Comparison of ENCODE assay signal across 25 cellular contexts in genomic region chr20:38230957-38231785, GRCh38. TPM values are rescaled to one million over a fixed set of nuclear protein-coding genes. Genes with fewer than 3 reads are reported as not detected.
A peak's percentile ranks its signal among the peaks of the same experiment; 100 is the strongest.
DNase-seq lines count a peak whose midpoint lies in the region; ATAC-seq, FAIRE-seq and TF ChIP-seq lines count a peak whose summit lies in the region.
"Had no signal": no experiment of that assay in that cellular context is flagged by ENCODE, and none has a peak within 500 bp of the region (broad histone marks: within the 10 kb centered on the region; RNA-seq: fewer than 3 reads in every experiment).

No MANE protein-coding gene starts in this region.

- POLR2A ChIA-PET in Panc1 (lab: Charles Lee), result no interaction called here
- POLR2A ChIA-PET in endothelial cell of umbilical vein (lab: Charles Lee), result interaction anchor here (0.8 kb wide), 1 partner anchor 177 kb away, joined by 3 read pairs; no protein-coding TSS in a partner anchor

- ATAC-seq in activated naive CD8-positive, alpha-beta T cell treated with anti-CD3 and anti-CD28 coated beads, Interleukin-2, amount 50 U/mL, for 24 hours, result peak; percentile 33
- peak; percentile 31; the same call in 1 of the 2 replicates for ATAC-seq in Panc1
- no peak for ATAC-seq in HG03139 (IDR thresholded peaks at IDR 0.05; ENCODE audit: unreplicated experiment)
- ATAC-seq: HCT116 had no signal

- no peaks in the 10 kb centered on the region for H3K79me2 ChIP-seq in endothelial cell of umbilical vein (ENCODE audit: control insufficient read depth, insufficient read depth, low read length)

- no peak overlapping the region for H3K4me3 Mint-ChIP-seq in activated naive CD8-positive, alpha-beta T cell treated with anti-CD3 and anti-CD28 coated beads, Interleukin-2, amount 50 U/mL, for 24 hours
- H3K4me3 Mint-ChIP-seq in activated naive CD8-positive, alpha-beta T cell treated with anti-CD3 and anti-CD28 coated beads for 36 hours, result no peak overlapping the region
- H3K4me3 Mint-ChIP-seq in osteocyte (ENCODE audit: unreplicated experiment) (no peak overlapping the region), mesothelial cell of epicardium (no peak overlapping the region)
- no peak overlapping the region for H3K4me3 Mint-ChIP-seq in activated T-helper 2 cell treated with anti-CD3 and anti-CD28 coated beads, Interferon-gamma antibody, Interleukin-2, Interleukin-4, amounts not matched to agents 10 μg/mL and 5 μg/mL and 100 μg/mL, durations not matched to agents 14 hours and 24 hours and 36 hours (ENCODE audit: low read depth)
- H3K4me3 Mint-ChIP-seq: activated B cell treated with CpG ODN at 0.5 μM for 24 hours; activated CD4-positive, alpha-beta memory T cell treated with anti-CD3 and anti-CD28 coated beads for 36 hours had no signal

- no peaks in the 10 kb centered on the region for H3K4me1 Mint-ChIP-seq in activated naive CD8-positive, alpha-beta T cell treated with anti-CD3 and anti-CD28 coated beads, Interleukin-2, amount 50 U/mL, for 24 hours
- no peaks in the 10 kb centered on the region for H3K4me1 Mint-ChIP-seq in activated naive CD8-positive, alpha-beta T cell treated with anti-CD3 and anti-CD28 coated beads for 36 hours
- H3K4me1 Mint-ChIP-seq in osteocyte (ENCODE audit: unreplicated experiment) (peaks cover 13% of the 10 kb centered on the region), mesothelial cell of epicardium (no peaks in the 10 kb centered on the region)
- H3K4me1 Mint-ChIP-seq in activated T-helper 2 cell treated with anti-CD3 and anti-CD28 coated beads, Interferon-gamma antibody, Interleukin-2, Interleukin-4, amounts not matched to agents 10 μg/mL and 5 μg/mL and 100 μg/mL, durations not matched to agents 14 hours and 24 hours and 36 hours (ENCODE audit: low read depth), result peaks cover 2% of the 10 kb centered on the region
- H3K4me1 Mint-ChIP-seq: activated B cell treated with CpG ODN at 0.5 μM for 24 hours had no signal

- no TSS peak for BruUV-seq in Panc1 (replicated peaks; lab: Mats Ljungman, UMichigan)
- BruUV-seq in endothelial cell of umbilical vein (replicated peaks; lab: Mats Ljungman, UMichigan), result no TSS peak

- H3K27ac ChIP-seq in Panc1 (ENCODE audit: low read length) (no peak overlapping the region), endothelial cell of umbilical vein (ENCODE audit: insufficient read depth, low read depth, low read length) (no peak overlapping the region)

- H3K27me3 ChIP-seq in Panc1 (ENCODE audit: control insufficient read depth, insufficient read depth, low read length) (no peaks in the 10 kb centered on the region), endothelial cell of umbilical vein (ENCODE audit: control insufficient read depth in 2 of 2, insufficient read depth in 2 of 2, low read length in 2 of 2) (peaks cover 0 to 1% of the 10 kb centered on the region in 2 experiments)
- H3K27me3 ChIP-seq: BE2C had no signal

- peaks cover 10% of the 10 kb centered on the region for H3K27me3 Mint-ChIP-seq in activated naive CD8-positive, alpha-beta T cell treated with anti-CD3 and anti-CD28 coated beads, Interleukin-2, amount 50 U/mL, for 24 hours
- H3K27me3 Mint-ChIP-seq in activated naive CD8-positive, alpha-beta T cell treated with anti-CD3 and anti-CD28 coated beads for 36 hours, result peaks cover 15% of the 10 kb centered on the region
- H3K27me3 Mint-ChIP-seq in osteocyte (ENCODE audit: unreplicated experiment) (no peaks in the 10 kb centered on the region), mesothelial cell of epicardium (ENCODE audit: low read depth) (no peaks in the 10 kb centered on the region)
- H3K27me3 Mint-ChIP-seq in activated T-helper 2 cell treated with anti-CD3 and anti-CD28 coated beads, Interferon-gamma antibody, Interleukin-2, Interleukin-4, amounts not matched to agents 10 μg/mL and 5 μg/mL and 100 μg/mL, durations not matched to agents 14 hours and 24 hours and 36 hours (ENCODE audit: low read depth), result peaks cover 1% of the 10 kb centered on the region

- no peak overlapping the region for H3K9ac ChIP-seq in endothelial cell of umbilical vein (replicated peaks; ENCODE audit: extremely low read depth, insufficient read depth, low read length)

- H4K20me1 ChIP-seq in endothelial cell of umbilical vein (replicated peaks; ENCODE audit: control insufficient read depth, extremely low read depth, insufficient read depth, low read length), result no peaks in the 10 kb centered on the region

- H3K9me3 Mint-ChIP-seq in activated naive CD8-positive, alpha-beta T cell treated with anti-CD3 and anti-CD28 coated beads, Interleukin-2, amount 50 U/mL, for 24 hours, result no peaks in the 10 kb centered on the region
- H3K9me3 Mint-ChIP-seq in activated naive CD8-positive, alpha-beta T cell treated with anti-CD3 and anti-CD28 coated beads for 36 hours, result no peaks in the 10 kb centered on the region
- no peaks in the 10 kb centered on the region for H3K9me3 Mint-ChIP-seq in osteocyte (ENCODE audit: unreplicated experiment)
- H3K9me3 Mint-ChIP-seq in activated T-helper 2 cell treated with anti-CD3 and anti-CD28 coated beads, Interferon-gamma antibody, Interleukin-2, Interleukin-4, amounts not matched to agents 10 μg/mL and 5 μg/mL and 100 μg/mL, durations not matched to agents 14 hours and 24 hours and 36 hours, result no peaks in the 10 kb centered on the region
- no peaks in the 10 kb centered on the region for H3K9me3 Mint-ChIP-seq in mesothelial cell of epicardium
- H3K9me3 Mint-ChIP-seq: activated B cell treated with CpG ODN at 0.5 μM for 24 hours; activated CD4-positive, alpha-beta memory T cell treated with anti-CD3 and anti-CD28 coated beads for 36 hours had no signal

- H3K9me3 ChIP-seq in Panc1 (ENCODE audit: control insufficient read depth, insufficient read depth, low read depth, low read length), result no peaks in the 10 kb centered on the region
- H3K9me3 ChIP-seq in endothelial cell of umbilical vein (replicated peaks; ENCODE audit: control insufficient read depth, insufficient read depth, low read length), result no peaks in the 10 kb centered on the region
- H3K9me3 ChIP-seq: BE2C had no signal

- H3K4me1 ChIP-seq in Panc1 (ENCODE audit: control insufficient read depth, insufficient read depth, low read length) (no peaks in the 10 kb centered on the region), endothelial cell of umbilical vein (ENCODE audit: control insufficient read depth, extremely low read depth, insufficient read depth, low read length) (peaks cover 10% of the 10 kb centered on the region)
- H3K4me1 ChIP-seq: BE2C had no signal

- DNase-seq in activated naive CD8-positive, alpha-beta T cell treated with anti-CD3 and anti-CD28 coated beads, Interleukin-2, amount 50 U/mL, for 24 hours, result no peak
- DNase-seq in activated naive CD8-positive, alpha-beta T cell treated with anti-CD3 and anti-CD28 coated beads for 36 hours, result no peak
- DNase-seq in Panc1 (ENCODE audit: low read depth, low spot score), result no peak
- no peak for DNase-seq in endothelial cell of umbilical vein (ENCODE audit: low read depth, low spot score)
- no peak for DNase-seq in osteocyte (ENCODE audit: extremely low spot score, unreplicated experiment)
- DNase-seq in activated T-helper 2 cell treated with anti-CD3 and anti-CD28 coated beads, Interferon-gamma antibody, Interleukin-2, Interleukin-4, amounts not matched to agents 10 μg/mL and 5 μg/mL and 100 μg/mL, durations not matched to agents 14 hours and 24 hours and 36 hours (ENCODE audit: low spot score), result no peak
- no peak for DNase-seq in mesothelial cell of epicardium (ENCODE audit: low spot score in 2 of 2, unreplicated experiment in 2 of 2)
- DNase-seq: activated B cell treated with CpG ODN at 0.5 μM for 24 hours; activated CD4-positive, alpha-beta memory T cell treated with anti-CD3 and anti-CD28 coated beads for 36 hours; activated naive CD4-positive, alpha-beta T cell; activated T-cell treated with anti-CD3 and anti-CD28 coated beads for 4 hours; BE2C; Calu3; cerebellar nuclear complex; effector CD4-positive, alpha-beta T cell; glutamatergic neuron; NCI-H1436; NCI-H69; OCI-M1; retina had no signal

- H3K36me3 ChIP-seq in Panc1 (ENCODE audit: control insufficient read depth, insufficient read depth, low read length) (no peaks in the 10 kb centered on the region), endothelial cell of umbilical vein (ENCODE audit: control insufficient read depth in 2 of 2, extremely low read depth in 1 of 2, insufficient read depth in 2 of 2, low read length in 2 of 2) (no peaks in the 10 kb centered on the region)
- H3K36me3 ChIP-seq: BE2C had no signal

- CTCF ChIA-PET in Panc1 (lab: Charles Lee), result interaction anchor here (0.5 kb wide), 1 partner anchor 95 kb away, joined by 7 read pairs; no protein-coding TSS in a partner anchor
- CTCF ChIA-PET in endothelial cell of umbilical vein (lab: Charles Lee), result interaction anchor here (0.8 to 9.2 kb wide), 25 partner anchors 9 to 667 kb away, joined by 3 to 204 read pairs (median 5); partner anchors contain the start of gene BPI

- no peak overlapping the region for H3K4me3 ChIP-seq in Panc1 (ENCODE audit: low read depth in 2 of 2, low read length in 2 of 2)
- H3K4me3 ChIP-seq in endothelial cell of umbilical vein (replicated peaks in 1 of 3; ENCODE audit: insufficient read depth in 1 of 3, low read depth in 1 of 3, low read length in 3 of 3), result no peak overlapping the region

- FAIRE-seq in endothelial cell of umbilical vein (lab: Jason Lieb, UNC), result no peak
- FAIRE-seq: A204.1, GM18507 had no signal

- H3K9me1 ChIP-seq in endothelial cell of umbilical vein (replicated peaks; ENCODE audit: control insufficient read depth, extremely low read depth, insufficient read depth, low read length), result no peaks in the 10 kb centered on the region

- no peak overlapping the region for H3K27ac Mint-ChIP-seq in activated naive CD8-positive, alpha-beta T cell treated with anti-CD3 and anti-CD28 coated beads, Interleukin-2, amount 50 U/mL, for 24 hours
- H3K27ac Mint-ChIP-seq in activated naive CD8-positive, alpha-beta T cell treated with anti-CD3 and anti-CD28 coated beads for 36 hours, result no peak overlapping the region
- H3K27ac Mint-ChIP-seq in osteocyte (ENCODE audit: unreplicated experiment), result peak overlapping the region; percentile 0
- H3K27ac Mint-ChIP-seq in activated T-helper 2 cell treated with anti-CD3 and anti-CD28 coated beads, Interferon-gamma antibody, Interleukin-2, Interleukin-4, amounts not matched to agents 10 μg/mL and 5 μg/mL and 100 μg/mL, durations not matched to agents 14 hours and 24 hours and 36 hours, result no peak overlapping the region
- H3K27ac Mint-ChIP-seq in mesothelial cell of epicardium, result no peak overlapping the region
- H3K27ac Mint-ChIP-seq: activated B cell treated with CpG ODN at 0.5 μM for 24 hours; activated CD4-positive, alpha-beta memory T cell treated with anti-CD3 and anti-CD28 coated beads for 36 hours had no signal

- intact Hi-C loops in Panc1 (cut with micrococcal nuclease; ENCODE audit: unreplicated experiment), result loop anchor here (5.0 kb wide), 1 partner anchor 176 kb away; no protein-coding TSS in a partner anchor
- intact Hi-C loops in endothelial cell of umbilical vein (cut with micrococcal nuclease), result no loop called here
- intact Hi-C loops in activated T-helper 2 cell treated with anti-CD3 and anti-CD28 coated beads, Interferon-gamma antibody, Interleukin-2, Interleukin-4, amounts not matched to agents 10 μg/mL and 5 μg/mL and 100 μg/mL, durations not matched to agents 14 hours and 24 hours and 36 hours (cut with micrococcal nuclease), result no loop called here

- in situ Hi-C loops in Panc1 (cut with HindIII; ENCODE audit: low pct_unique_long_range_greater_than_20kb, low sequenced_read_pairs), result no loop called here

- no peaks in the 10 kb centered on the region for H3K36me3 Mint-ChIP-seq in activated naive CD8-positive, alpha-beta T cell treated with anti-CD3 and anti-CD28 coated beads, Interleukin-2, amount 50 U/mL, for 24 hours (ENCODE audit: low read depth)
- no peaks in the 10 kb centered on the region for H3K36me3 Mint-ChIP-seq in activated naive CD8-positive, alpha-beta T cell treated with anti-CD3 and anti-CD28 coated beads for 36 hours
- peaks cover 10% of the 10 kb centered on the region for H3K36me3 Mint-ChIP-seq in osteocyte (ENCODE audit: unreplicated experiment)
- no peaks in the 10 kb centered on the region for H3K36me3 Mint-ChIP-seq in activated T-helper 2 cell treated with anti-CD3 and anti-CD28 coated beads, Interferon-gamma antibody, Interleukin-2, Interleukin-4, amounts not matched to agents 10 μg/mL and 5 μg/mL and 100 μg/mL, durations not matched to agents 14 hours and 24 hours and 36 hours (ENCODE audit: low read depth)
- no peaks in the 10 kb centered on the region for H3K36me3 Mint-ChIP-seq in mesothelial cell of epicardium
- H3K36me3 Mint-ChIP-seq: activated CD4-positive, alpha-beta memory T cell treated with anti-CD3 and anti-CD28 coated beads for 36 hours had no signal

- TF ChIP-seq POLR2A in endothelial cell of umbilical vein (IDR thresholded peaks at IDR 0.05; ENCODE audit: low read depth, low read length), result no peak

- peak overlapping the region; percentile 81 for H2AFZ ChIP-seq in endothelial cell of umbilical vein (ENCODE audit: low read depth, low read length)

- TF ChIP-seq CTCF in Panc1 (IDR thresholded peaks at IDR 0.05) (no peak), endothelial cell of umbilical vein (IDR thresholded peaks at IDR 0.05; ENCODE audit: extremely low read depth in 1 of 2, insufficient read depth in 1 of 2, low read depth in 1 of 2, low read length in 2 of 2) (no peak), osteocyte (IDR thresholded peaks at IDR 0.05) (no peak), mesothelial cell of epicardium (IDR thresholded peaks at IDR 0.05; ENCODE audit: unreplicated experiment) (no peak)

- peak overlapping the region; percentile 58 for H3K4me2 ChIP-seq in endothelial cell of umbilical vein (ENCODE audit: insufficient read depth, low read length)

- dilution Hi-C loops in endothelial cell of umbilical vein (cut with MboI; ENCODE audit: extremely low pct_ligation_motif_present, low sequenced_read_pairs), result no loop called here

RNA-seq across cellular contexts. Expression of gene KIAA1755, which starts 29.4 kb away (rescaled TPM):
- total RNA-seq in activated naive CD8-positive, alpha-beta T cell treated with anti-CD3 and anti-CD28 coated beads for 36 hours, result not detected
- total RNA-seq in Panc1 (2021; ENCODE audit: unreplicated experiment) (0.08 TPM), endothelial cell of umbilical vein (0.51 and 0.58 TPM in 2 replicates), osteocyte (50.2 and 60.6 TPM in 2 replicates), mesothelial cell of epicardium (3.3 to 4.4 TPM (median 3.6 TPM) in 3 replicates)
- polyA plus RNA-seq in Panc1 (2012; ENCODE audit: insufficient read length), result 0.21 TPM
- 0.36 and 0.37 TPM in 2 replicates for polyA plus RNA-seq in endothelial cell of umbilical vein
- polyA plus RNA-seq in endothelial cell of umbilical vein (2011; cell fraction: cytosol; rRNA removed), result 0.13 and 0.25 TPM in 2 replicates
- 0.66 and 34.2 TPM in 2 replicates for polyA plus RNA-seq in endothelial cell of umbilical vein (2011; cell fraction: nucleus; rRNA removed)
- 1.5 and 5.8 TPM in 2 replicates for polyA plus RNA-seq in endothelial cell of umbilical vein (2012)
- polyA minus RNA-seq in endothelial cell of umbilical vein, result 0.40 and 0.73 TPM in 2 replicates
- not detected for polyA minus RNA-seq in endothelial cell of umbilical vein (2011; cell fraction: cytosol; rRNA and poly(A)+ RNA removed)
- polyA minus RNA-seq in endothelial cell of umbilical vein (2011; cell fraction: nucleus; rRNA and poly(A)+ RNA removed), result 0.24 and 0.38 TPM in 2 replicates
- not detected in 2 replicates for total RNA-seq in activated T-helper 2 cell treated with anti-CD3 and anti-CD28 coated beads, Interferon-gamma antibody, Interleukin-2, Interleukin-4, amounts not matched to agents 10 μg/mL and 5 μg/mL and 100 μg/mL, durations not matched to agents 14 hours and 24 hours and 36 hours
- total RNA-seq: activated B cell treated with CpG ODN at 0.5 μM for 24 hours; activated CD4-positive, alpha-beta memory T cell treated with anti-CD3 and anti-CD28 coated beads for 36 hours; Calu3; T-helper 2 cell treated with Interferon-gamma antibody and Interleukin-4, amounts not matched to agents 100 ng/mL and 5 ng/mL, for 36 hours had no signal
